In the genomic region with DNA sequence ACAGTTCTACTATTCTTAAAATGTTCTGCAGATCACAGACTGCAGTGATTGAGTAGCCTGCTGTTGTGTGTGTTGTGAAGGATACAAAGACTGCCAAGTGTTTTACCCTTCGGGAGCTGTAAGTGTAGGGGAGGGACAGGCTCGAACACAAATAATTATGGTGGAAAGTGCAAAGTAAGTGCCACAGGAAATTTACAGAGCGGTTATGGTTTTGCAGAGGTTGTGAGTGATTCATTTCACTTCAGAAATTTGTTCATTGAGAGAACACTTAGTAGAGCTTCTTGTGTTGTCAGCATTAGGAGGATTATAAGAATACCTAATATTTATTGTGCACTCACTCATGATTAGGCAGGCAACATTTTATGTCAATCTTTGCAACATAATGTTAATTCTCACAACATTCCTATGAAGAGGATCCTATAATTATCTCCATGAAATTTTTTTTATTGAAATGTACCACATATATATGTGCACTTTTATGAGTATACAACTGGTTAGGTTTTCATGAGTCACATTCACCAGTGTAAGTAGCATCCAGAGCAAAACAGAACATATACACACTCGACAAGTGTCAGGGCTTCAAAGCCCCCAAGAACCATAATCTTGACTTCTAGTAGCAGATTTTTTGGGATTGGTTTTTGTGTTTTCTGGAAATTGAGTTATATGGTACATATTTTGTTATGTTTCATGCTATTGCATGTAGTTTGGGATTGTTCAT, we compare ENCODE assay signal across 2 cellular contexts.
TF ChIP-seq lines count a peak whose summit lies in the region.

No MANE protein-coding gene starts in this region.

TF ChIP-seq in IMR-90, 13 proteins besides CTCF, POLR2A, EP300 and RAD21:
- TF ChIP-seq, protein P1, sequence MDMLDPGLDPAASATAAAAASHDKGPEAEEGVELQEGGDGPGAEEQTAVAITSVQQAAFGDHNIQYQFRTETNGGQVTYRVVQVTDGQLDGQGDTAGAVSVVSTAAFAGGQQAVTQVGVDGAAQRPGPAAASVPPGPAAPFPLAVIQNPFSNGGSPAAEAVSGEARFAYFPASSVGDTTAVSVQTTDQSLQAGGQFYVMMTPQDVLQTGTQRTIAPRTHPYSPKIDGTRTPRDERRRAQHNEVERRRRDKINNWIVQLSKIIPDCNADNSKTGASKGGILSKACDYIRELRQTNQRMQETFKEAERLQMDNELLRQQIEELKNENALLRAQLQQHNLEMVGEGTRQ (IDR thresholded peaks at IDR 0.05; ENCODE audit: low read depth, low read length): no peak
- TF ChIP-seq CEBPB (IDR thresholded peaks at IDR 0.05; ENCODE audit: low read depth, low read length) (no peak), MAFK (IDR thresholded peaks at IDR 0.05; ENCODE audit: low read depth, low read length) (no peak), RFX5 (IDR thresholded peaks at IDR 0.05; ENCODE audit: low read depth, low read length) (no peak), MXI1 (IDR thresholded peaks at IDR 0.05; ENCODE audit: borderline replicate concordance, low read depth, low read length) (no peak), RCOR1 (IDR thresholded peaks at IDR 0.05; ENCODE audit: insufficient replicate concordance, low read length) (no peak), NFE2L2 (IDR thresholded peaks at IDR 0.05; ENCODE audit: low read depth, low read length) (no peak), SMC3 (IDR thresholded peaks at IDR 0.05; ENCODE audit: low read depth, low read length) (no peak), BHLHE40 (IDR thresholded peaks at IDR 0.05; ENCODE audit: low read depth, low read length) (no peak), CHD1 (IDR thresholded peaks at IDR 0.05; ENCODE audit: low read depth, low read length) (no peak)
- TF ChIP-seq, protein P2, sequence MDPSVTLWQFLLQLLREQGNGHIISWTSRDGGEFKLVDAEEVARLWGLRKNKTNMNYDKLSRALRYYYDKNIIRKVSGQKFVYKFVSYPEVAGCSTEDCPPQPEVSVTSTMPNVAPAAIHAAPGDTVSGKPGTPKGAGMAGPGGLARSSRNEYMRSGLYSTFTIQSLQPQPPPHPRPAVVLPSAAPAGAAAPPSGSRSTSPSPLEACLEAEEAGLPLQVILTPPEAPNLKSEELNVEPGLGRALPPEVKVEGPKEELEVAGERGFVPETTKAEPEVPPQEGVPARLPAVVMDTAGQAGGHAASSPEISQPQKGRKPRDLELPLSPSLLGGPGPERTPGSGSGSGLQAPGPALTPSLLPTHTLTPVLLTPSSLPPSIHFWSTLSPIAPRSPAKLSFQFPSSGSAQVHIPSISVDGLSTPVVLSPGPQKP (IDR thresholded peaks at IDR 0.05; ENCODE audit: borderline replicate concordance, low read depth, low read length): no peak

TF ChIP-seq in WTC11, 78 proteins besides CTCF, POLR2A, EP300 and RAD21:
- TF ChIP-seq CBFB (CRISPR knock-in tag; IDR thresholded peaks at IDR 0.05; ENCODE audit: low read depth) (no peak), ZNF263 (CRISPR knock-in tag; IDR thresholded peaks at IDR 0.05; ENCODE audit: low read depth) (no peak), HMGA2 (CRISPR knock-in tag; IDR thresholded peaks at IDR 0.05) (no peak)
- TF ChIP-seq, protein P3, sequence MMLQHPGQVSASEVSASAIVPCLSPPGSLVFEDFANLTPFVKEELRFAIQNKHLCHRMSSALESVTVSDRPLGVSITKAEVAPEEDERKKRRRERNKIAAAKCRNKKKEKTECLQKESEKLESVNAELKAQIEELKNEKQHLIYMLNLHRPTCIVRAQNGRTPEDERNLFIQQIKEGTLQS (CRISPR knock-in tag; conservative IDR thresholded peaks at IDR 0.05): no peak
- TF ChIP-seq, protein P4, sequence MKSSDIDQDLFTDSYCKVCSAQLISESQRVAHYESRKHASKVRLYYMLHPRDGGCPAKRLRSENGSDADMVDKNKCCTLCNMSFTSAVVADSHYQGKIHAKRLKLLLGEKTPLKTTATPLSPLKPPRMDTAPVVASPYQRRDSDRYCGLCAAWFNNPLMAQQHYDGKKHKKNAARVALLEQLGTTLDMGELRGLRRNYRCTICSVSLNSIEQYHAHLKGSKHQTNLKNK (CRISPR knock-in tag; IDR thresholded peaks at IDR 0.05): no peak
